8 cellular contexts compared by ENCODE assay signal in the genomic region with DNA sequence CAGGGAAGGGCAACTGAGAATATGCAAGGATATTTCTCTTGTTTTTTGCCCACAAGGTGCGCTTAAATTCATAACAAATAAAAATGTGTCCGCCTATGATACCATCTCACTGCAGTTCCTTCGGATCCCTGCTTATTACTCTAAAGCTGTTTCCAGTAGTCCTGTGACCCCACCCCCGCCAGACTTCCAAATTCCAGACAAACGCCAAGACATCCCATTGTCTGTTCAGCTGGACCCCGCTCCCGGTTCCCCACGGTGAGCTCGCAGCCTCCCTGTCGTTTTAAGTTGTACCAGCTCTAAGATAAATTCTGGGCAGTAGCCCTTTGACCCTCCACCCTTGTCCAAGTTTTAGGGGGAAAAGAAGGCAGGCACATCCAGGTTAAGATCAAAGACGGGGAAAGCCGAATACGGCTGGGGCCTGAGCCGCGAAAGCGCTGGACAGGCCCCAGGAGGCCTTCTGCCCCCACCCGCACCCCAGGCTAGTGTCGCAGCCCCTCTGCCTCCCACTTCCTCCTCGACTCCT. TPM values are rescaled to one million over a fixed set of nuclear protein-coding genes. Genes with fewer than 3 reads are reported as not detected.
DNase-seq lines count a peak whose midpoint lies in the region; ATAC-seq and TF ChIP-seq lines count a peak whose summit lies in the region.

No MANE protein-coding gene starts in this region.

- DNase-seq in NCI-H748 (lab: John Stamatoyannopoulos, UW; ENCODE audit: unreplicated experiment) (peak; percentile 15), NCI-H748 treated with DMSO at 0.1 percent for 48 hours (lab: John Stamatoyannopoulos, UW) (no peak), MCF 10A (ENCODE audit: unreplicated experiment) (peak; percentile 47), left lung (no peak), thyroid gland (peak; percentile 15 to 23), NCI-H510A treated with DMSO at 0.1 percent for 48 hours (lab: John Stamatoyannopoulos, UW) (no peak)

- H3K4me1 ChIP-seq in HUES64 (ENCODE audit: insufficient read depth, low read length) (peaks cover 42% of the 10 kb centered on the region), left lung (peaks cover 9 to 62% of the 10 kb centered on the region in 2 donors), thyroid gland (peaks cover 36 to 40% of the 10 kb centered on the region in 2 donors)

- TF ChIP-seq CTCF in MCF 10A (IDR thresholded peaks at IDR 0.05; ENCODE audit: unreplicated experiment) (no peak), left lung (IDR thresholded peaks at IDR 0.05) (no peak), thyroid gland (IDR thresholded peaks at IDR 0.05) (no peak)

- H3K9ac ChIP-seq in HUES64 (ENCODE audit: low read depth, low read length), result peak overlapping the region; percentile 92

- H3K9me3 Mint-ChIP-seq in MCF 10A (ENCODE audit: unreplicated experiment), result no peaks in the 10 kb centered on the region

- H3K4me1 Mint-ChIP-seq in MCF 10A (ENCODE audit: insufficient read depth, unreplicated experiment), result peaks cover 27% of the 10 kb centered on the region

- ATAC-seq in left lung (peak; percentile 41), HG03432 (IDR thresholded peaks at IDR 0.05; ENCODE audit: unreplicated experiment) (no peak)

- H3K4me3 ChIP-seq in HUES64 (ENCODE audit: low read length) (peak overlapping the region; percentile 91), left lung (peak overlapping the region; percentile 56 to 95), thyroid gland (replicated peaks in 1 of 3) (peak overlapping the region; percentile 31 to 84 (median 69))

- TF ChIP-seq POLR2A in thyroid gland (IDR thresholded peaks at IDR 0.05), result no peak

- peaks cover 37% of the 10 kb centered on the region for H3K36me3 ChIP-seq in HUES64 (ENCODE audit: insufficient read depth, low read length)
- peaks cover 0 to 17% of the 10 kb centered on the region in 2 donors for H3K36me3 ChIP-seq in left lung
- H3K36me3 ChIP-seq in thyroid gland, result no peaks in the 10 kb centered on the region

- H3K27ac ChIP-seq in HUES64 (ENCODE audit: low read depth, low read length), result peak overlapping the region; percentile 86
- peak overlapping the region; percentile 68 to 88 for H3K27ac ChIP-seq in left lung
- H3K27ac ChIP-seq in thyroid gland, result peak overlapping the region; percentile 53 to 87 (median 60)

- H3K27me3 ChIP-seq in HUES64 (ENCODE audit: insufficient read depth, low read length), result no peaks in the 10 kb centered on the region
- no peaks in the 10 kb centered on the region for H3K27me3 ChIP-seq in left lung
- no peaks in the 10 kb centered on the region for H3K27me3 ChIP-seq in thyroid gland

- under 1% methylated on average over 19 of the region's 19 CpGs for WGBS in HUES64
- 1% methylated on average over 19 of the region's 19 CpGs for WGBS in thyroid gland, 2 donors

- no peaks in the 10 kb centered on the region for H3K9me3 ChIP-seq in HUES64 (ENCODE audit: insufficient read depth, low read depth, low read length)
- no peaks in the 10 kb centered on the region for H3K9me3 ChIP-seq in left lung
- H3K9me3 ChIP-seq in thyroid gland, result no peaks in the 10 kb centered on the region

- H3K36me3 Mint-ChIP-seq in MCF 10A (ENCODE audit: insufficient read depth, unreplicated experiment), result peaks cover 52% of the 10 kb centered on the region

- POLR2A ChIA-PET in MCF 10A (lab: Yijun Ruan, JAX), result interaction anchor here (0.6 to 10.1 kb wide), 15 partner anchors 11 to 714 kb away, joined by 3 to 238 read pairs (median 3); a partner anchor contains a TSS

- no peaks in the 10 kb centered on the region for H3K27me3 Mint-ChIP-seq in MCF 10A (ENCODE audit: insufficient read depth, unreplicated experiment)

- peak overlapping the region; percentile 92 for H3K27ac Mint-ChIP-seq in MCF 10A (ENCODE audit: low read depth, unreplicated experiment)

- peak overlapping the region; percentile 92 for H3K4me3 Mint-ChIP-seq in MCF 10A (ENCODE audit: unreplicated experiment)

- CTCF ChIA-PET in MCF 10A (lab: Yijun Ruan, JAX), result interaction anchor here (0.6 to 3.6 kb wide), 19 partner anchors 9 to 1692 kb away, joined by 3 to 34 read pairs (median 6); a partner anchor contains a TSS

- intact Hi-C loops in MCF 10A (cut with micrococcal nuclease) (loop anchor here (1.0 to 5.0 kb wide), 3 partner anchors 127 to 267 kb away; a partner anchor contains a TSS), left lung (cut with DNase I) (no loop called here), thyroid gland (cut with DNase I) (loop anchor here (5.0 kb wide), 1 partner anchor 167 kb away; no protein-coding TSS in a partner anchor)

- BruUV-seq in MCF 10A (replicated peaks; lab: Mats Ljungman, UMichigan), result TSS peak; percentile 49

RNA-seq across cellular contexts. Expression of a gene that starts 0.6 kb away (rescaled TPM):
- 172 TPM for polyA plus RNA-seq in HUES64 (2013, experiment 1 of 2)
- 178 TPM for polyA plus RNA-seq in HUES64 (2013, experiment 2 of 2)
- 120 and 128 TPM in 2 replicates for total RNA-seq in MCF 10A (2022)
- total RNA-seq in left lung, result 100 to 1,000 TPM in 1 of 2 donors, 10 to 100 TPM in 1; 97.6 to 115 TPM
- 100 to 1,000 TPM; 178 to 278 (median 227) TPM for total RNA-seq in thyroid gland

RNA-seq across cellular contexts. Expression of a gene that starts 10.6 kb away (rescaled TPM):
- polyA plus RNA-seq in HUES64 (2013, experiment 1 of 2), result 1,849 TPM
- 1,867 TPM for polyA plus RNA-seq in HUES64 (2013, experiment 2 of 2)
- total RNA-seq in MCF 10A (2022), result 869 and 1,431 TPM in 2 replicates
- 1,000 to 10,000 TPM; 1,015 to 1,060 TPM for total RNA-seq in left lung
- 1,000 to 10,000 TPM; 1,414 to 3,144 (median 2,267) TPM for total RNA-seq in thyroid gland

Comparison
In these comparisons a context has a peak if more than half of its experiments do, and no peak if none do; other contexts are left out.
1. DNase-seq: peak in NCI-H748 (single experiment), MCF 10A (single experiment) and thyroid gland (2 of 2); none in NCI-H748 treated with DMSO at 0.1 percent for 48 hours (single experiment), left lung (0 of 2) and NCI-H510A treated with DMSO at 0.1 percent for 48 hours (single experiment).
2. intact Hi-C loops: an anchor here in MCF 10A (1.0 to 5.0 kb wide) and thyroid gland (5.0 kb wide); none called in left lung.
3. Peak in every context shown above with its lines, with median percentiles within 50 percentile points of each other: H3K27ac ChIP-seq and H3K4me3 ChIP-seq.